8 cellular contexts compared by ENCODE assay signal in the genomic region with DNA sequence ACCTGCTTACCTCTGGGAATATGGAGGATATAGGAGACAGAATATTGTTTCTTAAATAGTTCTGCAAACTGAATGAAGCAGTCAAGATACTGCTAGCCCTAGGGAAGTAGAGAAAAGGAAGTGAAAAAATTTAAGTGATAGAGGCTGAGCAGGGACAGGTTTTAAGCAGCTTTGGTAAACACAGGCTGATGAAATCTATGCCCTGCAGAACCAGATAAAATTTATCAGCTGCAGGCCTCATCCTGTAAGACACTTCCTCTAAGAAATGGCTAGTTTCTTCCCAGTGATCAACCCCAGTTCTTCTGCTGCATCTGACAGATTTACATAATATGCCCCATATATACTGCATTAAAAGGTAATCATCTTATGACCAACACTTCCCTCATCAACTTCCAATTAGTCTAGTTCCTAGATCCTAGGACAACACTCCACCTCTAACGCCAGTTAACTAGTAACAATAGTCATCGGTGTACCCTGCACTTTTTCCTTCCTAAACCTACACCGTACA. TPM values are rescaled to one million over a fixed set of nuclear protein-coding genes. Genes with fewer than 3 reads are reported as not detected.
DNase-seq lines count a peak whose midpoint lies in the region; ATAC-seq, FAIRE-seq and TF ChIP-seq lines count a peak whose summit lies in the region.

No MANE protein-coding gene starts in this region.

- 86% methylated on average over 3 of the region's 3 CpGs; no CpG with 5 or more reads in 1 of the 2 experiments for WGBS in H1 (ENCODE audit: extremely low coverage in 1 of 2, insufficient coverage in 1 of 2, insufficient read length in 1 of 2, insufficient replicate concordance in 2 of 2, low coverage in 1 of 2, low lambda C conversion rate in 2 of 2, missing lambda C conversion rate in 1 of 2), 2 experiments

- H2AK5ac ChIP-seq in H1 (ENCODE audit: low read depth, low read length), result no peak overlapping the region; the same call in 1 of the 2 replicates

- H3K56ac ChIP-seq in H1 (replicated peaks; ENCODE audit: insufficient read length, low read depth, low read length), result no peak overlapping the region

- TF ChIP-seq CTCF in PC-9 (conservative IDR thresholded peaks at IDR 0.05), result no peak
- TF ChIP-seq CTCF in H1 (IDR thresholded peaks at IDR 0.05; ENCODE audit: control extremely low read depth in 1 of 3, insufficient read depth in 1 of 3, low read depth in 1 of 3, low read length in 3 of 3), result no peak
- TF ChIP-seq CTCF in foreskin fibroblast (IDR thresholded peaks at IDR 0.05; ENCODE audit: low read depth, low read length), result no peak

- no peak for TF ChIP-seq POLR2A in H1 (IDR thresholded peaks at IDR 0.05; ENCODE audit: control extremely low read depth in 1 of 2, low read depth in 2 of 2, low read length in 2 of 2)
- no peak for TF ChIP-seq POLR2A in H54 (IDR thresholded peaks at IDR 0.05; ENCODE audit: low read depth, low read length)

- peaks cover 31% of the 10 kb centered on the region for H3K4me1 ChIP-seq in PC-9 (replicated peaks; ENCODE audit: insufficient read depth)
- H3K4me1 ChIP-seq in H1 (replicated peaks in 1 of 4; ENCODE audit: control insufficient read depth in 3 of 4, insufficient read depth in 4 of 4, low read length in 3 of 4), result peaks cover 0 to 13% (median 5%) of the 10 kb centered on the region in 4 experiments; a peak in 5 of 7 replicates

- H2BK12ac ChIP-seq in H1 (ENCODE audit: low read depth, low read length), result peak overlapping the region; percentile 69; the same call in 1 of the 2 replicates

- FAIRE-seq in H1 (lab: Jason Lieb, UNC) (no peak), H54 (lab: Jason Lieb, UNC) (no peak)

- DNase-seq in GF-D8 (lab: John Stamatoyannopoulos, UW), result peak; percentile 93
- peak in 1 of 2 experiments; percentile 2 for DNase-seq in PC-9
- no peak for DNase-seq in H1 (ENCODE audit: low read depth in 1 of 2, low spot score in 2 of 2)
- DNase-seq in pons (ENCODE audit: low spot score), result peak; percentile 52
- DNase-seq in H54 (ENCODE audit: insufficient read length, low spot score), result no peak
- no peak for DNase-seq in foreskin fibroblast
- no peak for DNase-seq in glomerular visceral epithelial cell (ENCODE audit: extremely low spot score)

- H3K9me3 ChIP-seq in PC-9 (ENCODE audit: insufficient read depth, low read depth) (no peaks in the 10 kb centered on the region), H1 (ENCODE audit: insufficient read depth in 2 of 2, low read depth in 1 of 2, low read length in 1 of 2) (no peaks in the 10 kb centered on the region; a peak in 1 of 4 replicates)

- POLR2A ChIA-PET in PC-9 (lab: Charles Lee; ENCODE audit: unreplicated experiment) (no interaction called here), H1 (lab: Charles Lee; ENCODE audit: partially characterized antibody) (interaction anchor here (1.2 to 5.3 kb wide), 8 partner anchors 9 to 140 kb away, joined by 3 to 161 read pairs (median 8); a partner anchor contains a TSS)

- H2BK15ac ChIP-seq in H1 (ENCODE audit: low read length), result peak overlapping the region; percentile 4; the same call in 1 of the 2 replicates

- H3K27ac ChIP-seq in PC-9 (no peak overlapping the region), H1 (ENCODE audit: low read depth, low read length) (peak overlapping the region; percentile 70)

- peak overlapping the region; percentile 85 for H3K4me2 ChIP-seq in PC-9
- H3K4me2 ChIP-seq in H1 (ENCODE audit: insufficient read depth in 1 of 2, low read depth in 2 of 2, low read length in 2 of 2), result peak overlapping the region; percentile 70 to 98

- H2AFZ ChIP-seq in PC-9 (no peak overlapping the region), H1 (ENCODE audit: low read length) (no peak overlapping the region)

- H3K4ac ChIP-seq in H1 (replicated peaks; ENCODE audit: insufficient read length, low read depth, low read length), result no peak overlapping the region

- no TSS peak for BruUV-seq in PC-9 (replicated peaks; lab: Mats Ljungman, UMichigan)

- H4K5ac ChIP-seq in H1 (ENCODE audit: insufficient read length, low read depth, low read length), result no peak overlapping the region

- no peaks in the 10 kb centered on the region for H3K79me1 ChIP-seq in H1 (ENCODE audit: low read depth, low read length)

- H3K27me3 ChIP-seq in PC-9 (ENCODE audit: insufficient read depth, low read depth) (no peaks in the 10 kb centered on the region), H1 (replicated peaks in 1 of 4; ENCODE audit: control insufficient read depth in 3 of 4, extremely low read depth in 1 of 4, insufficient read depth in 3 of 4, low read length in 3 of 4) (no peaks in the 10 kb centered on the region)

- peak overlapping the region in 2 of 4 experiments; percentile 64 to 79; a peak in 4 of 7 replicates for H3K9ac ChIP-seq in H1 (replicated peaks in 1 of 4; ENCODE audit: extremely low read depth in 1 of 4, low read depth in 3 of 4, low read length in 3 of 4)

- intact Hi-C loops in PC-9 (cut with micrococcal nuclease; ENCODE audit: unreplicated experiment), result loop anchor here (1.0 kb wide), 2 partner anchors 26 to 63 kb away; a partner anchor contains a TSS

- H3K23ac ChIP-seq in H1 (ENCODE audit: insufficient read length), result no peak overlapping the region

- no peak overlapping the region for H2BK20ac ChIP-seq in H1 (ENCODE audit: low read length)

- peaks cover 12% of the 10 kb centered on the region for H3K23me2 ChIP-seq in H1 (ENCODE audit: low read depth, low read length)

- no peak for ATAC-seq in GM18517 (IDR thresholded peaks at IDR 0.05; ENCODE audit: unreplicated experiment)

- no peak for TF ChIP-seq RAD21 in H1 (IDR thresholded peaks at IDR 0.05 in 1 of 2, conservative IDR thresholded peaks at IDR 0.05 in 1 of 2; ENCODE audit: low read depth in 2 of 2, low read length in 2 of 2)

- H4K91ac ChIP-seq in H1 (replicated peaks; ENCODE audit: insufficient read length, low read length), result no peak overlapping the region

- H3K36me3 ChIP-seq in PC-9 (ENCODE audit: low read depth), result 0 out of 2 replicates have a peak, but pooled peaks cover 3% of the 10 kb centered on the region
- peaks cover 7 to 15% (median 13%) of the 10 kb centered on the region in 4 experiments for H3K36me3 ChIP-seq in H1 (ENCODE audit: control insufficient read depth in 2 of 4, insufficient read depth in 4 of 4, low read length in 3 of 4)

- no peak for TF ChIP-seq EP300 in H1 (IDR thresholded peaks at IDR 0.05; ENCODE audit: borderline replicate concordance in 1 of 2, low read depth in 2 of 2, low read length in 2 of 2)

- H2BK5ac ChIP-seq in H1 (ENCODE audit: low read depth, low read length), result no peak overlapping the region

- H4K20me1 ChIP-seq in PC-9 (ENCODE audit: insufficient read depth) (no peaks in the 10 kb centered on the region), H1 (replicated peaks in 1 of 2; ENCODE audit: control insufficient read depth in 1 of 2, insufficient read depth in 2 of 2, low read length in 2 of 2) (peaks cover 0 to 2% of the 10 kb centered on the region in 2 experiments)

- no peak overlapping the region; the same call in 1 of the 2 replicates for H3K4me3 ChIP-seq in PC-9
- peak overlapping the region in 3 of 4 experiments; percentile 26 to 59 (median 39); a peak in 4 of 8 replicates for H3K4me3 ChIP-seq in H1 (ENCODE audit: extremely low read depth in 1 of 4, insufficient read depth in 2 of 4, low read depth in 3 of 4, low read length in 4 of 4)
- no peak overlapping the region for H3K4me3 ChIP-seq in foreskin fibroblast (ENCODE audit: low read depth in 1 of 2, low read length in 2 of 2)

- H2BK120ac ChIP-seq in H1 (replicated peaks; ENCODE audit: low read depth, low read length), result no peak overlapping the region

- H3F3A ChIP-seq in PC-9 (ENCODE audit: insufficient read depth, low read depth), result peaks cover 22% of the 10 kb centered on the region

- H4K8ac ChIP-seq in H1 (ENCODE audit: extremely low read depth, insufficient read depth, low read length), result no peak overlapping the region

- no peak overlapping the region for H3K18ac ChIP-seq in H1 (ENCODE audit: extremely low read depth, low read length)

- H3K79me2 ChIP-seq in PC-9 (ENCODE audit: low read depth) (peaks cover 6% of the 10 kb centered on the region; the same call in 1 of the 2 replicates), H1 (ENCODE audit: control insufficient read depth in 1 of 2, insufficient read depth in 2 of 2, low read length in 2 of 2) (peaks cover 0 to 10% of the 10 kb centered on the region in 2 experiments; a peak in 1 of 4 replicates)

- no peak overlapping the region for H3K14ac ChIP-seq in H1 (ENCODE audit: insufficient read length)

- no peaks in the 10 kb centered on the region for H3K9me2 ChIP-seq in PC-9 (ENCODE audit: insufficient read depth)

- CTCF ChIA-PET in PC-9 (lab: Charles Lee), result no interaction called here
- CTCF ChIA-PET in H1 (lab: Charles Lee; ENCODE audit: partially characterized antibody), result interaction anchor here (0.6 to 3.2 kb wide), 19 partner anchors 9 to 163 kb away, joined by 3 to 21 read pairs (median 4); a partner anchor contains a TSS

RNA-seq across cellular contexts. Expression of a gene that starts 1.3 kb away (rescaled TPM):
- 46.1 and 52.2 TPM in 2 replicates for total RNA-seq in PC-9 (2021)
- 85.1 and 86.9 TPM in 2 replicates for total RNA-seq in H1 (2021; fragmentation: NEBNext Ultra II Directional; extraction: Animal tissue kit (Norgen Biotek cat#: 25700))
- polyA plus RNA-seq in H1 (2011; rRNA removed), result 165 and 174 TPM in 2 replicates
- polyA plus RNA-seq in H1 (2011; cell fraction: cytosol; rRNA removed), result 109 TPM
- 167 TPM for polyA plus RNA-seq in H1 (2011; cell fraction: nucleus; rRNA removed)
- polyA plus RNA-seq in H1 (2012, experiment 1 of 2), result 58.5 to 85.3 TPM (median 79.3 TPM) in 4 replicates
- 88.6 TPM for polyA plus RNA-seq in H1 (2012, experiment 2 of 2)
- polyA plus RNA-seq in H1 (2013, experiment 1 of 2), result 133 TPM
- polyA plus RNA-seq in H1 (2013, experiment 2 of 2), result 120 TPM
- polyA minus RNA-seq in H1 (2011; rRNA and poly(A)+ RNA removed), result 180 and 199 TPM in 2 replicates
- polyA minus RNA-seq in H1 (2011; cell fraction: cytosol; rRNA and poly(A)+ RNA removed), result 107 TPM
- polyA minus RNA-seq in H1 (2011; cell fraction: nucleus; rRNA and poly(A)+ RNA removed), result 81.1 TPM

RNA-seq across cellular contexts. Expression of a gene that starts 8.7 kb away (rescaled TPM):
- total RNA-seq in PC-9 (2021), result 4.4 and 6.5 TPM in 2 replicates
- 11.2 and 12.5 TPM in 2 replicates for total RNA-seq in H1 (2021; fragmentation: NEBNext Ultra II Directional; extraction: Animal tissue kit (Norgen Biotek cat#: 25700))
- polyA plus RNA-seq in H1 (2011; rRNA removed), result 4.0 and 5.1 TPM in 2 replicates
- 4.3 TPM for polyA plus RNA-seq in H1 (2011; cell fraction: cytosol; rRNA removed)
- polyA plus RNA-seq in H1 (2011; cell fraction: nucleus; rRNA removed), result 7.6 TPM
- polyA plus RNA-seq in H1 (2012, experiment 1 of 2), result 4.6 to 7.7 TPM (median 5.1 TPM) in 4 replicates
- polyA plus RNA-seq in H1 (2012, experiment 2 of 2), result 3.7 TPM
- 4.2 TPM for polyA plus RNA-seq in H1 (2013, experiment 1 of 2)
- polyA plus RNA-seq in H1 (2013, experiment 2 of 2), result 3.9 TPM
- 10.7 and 15.3 TPM in 2 replicates for polyA minus RNA-seq in H1 (2011; rRNA and poly(A)+ RNA removed)
- polyA minus RNA-seq in H1 (2011; cell fraction: cytosol; rRNA and poly(A)+ RNA removed), result 7.1 TPM
- 34.0 TPM for polyA minus RNA-seq in H1 (2011; cell fraction: nucleus; rRNA and poly(A)+ RNA removed)

RNA-seq across cellular contexts. Expression of a gene that starts 10.4 kb away (rescaled TPM):
- total RNA-seq in PC-9 (2021), result 3,423 and 4,460 TPM in 2 replicates
- total RNA-seq in H1 (2021; fragmentation: NEBNext Ultra II Directional; extraction: Animal tissue kit (Norgen Biotek cat#: 25700)), result 4,440 and 4,619 TPM in 2 replicates
- 10,552 and 16,488 TPM in 2 replicates for polyA plus RNA-seq in H1 (2011; rRNA removed)
- polyA plus RNA-seq in H1 (2011; cell fraction: cytosol; rRNA removed), result 15,274 TPM
- polyA plus RNA-seq in H1 (2011; cell fraction: nucleus; rRNA removed), result 5,028 TPM
- 8,984 to 12,435 TPM (median 10,789 TPM) in 4 replicates for polyA plus RNA-seq in H1 (2012, experiment 1 of 2)
- 8,788 TPM for polyA plus RNA-seq in H1 (2012, experiment 2 of 2)
- polyA plus RNA-seq in H1 (2013, experiment 1 of 2), result 16,458 TPM
- polyA plus RNA-seq in H1 (2013, experiment 2 of 2), result 15,195 TPM
- 1,518 and 2,159 TPM in 2 replicates for polyA minus RNA-seq in H1 (2011; rRNA and poly(A)+ RNA removed)
- polyA minus RNA-seq in H1 (2011; cell fraction: cytosol; rRNA and poly(A)+ RNA removed), result 1,097 TPM
- polyA minus RNA-seq in H1 (2011; cell fraction: nucleus; rRNA and poly(A)+ RNA removed), result 1,566 TPM

RNA-seq across cellular contexts. Expression of a gene that starts 22.4 kb away (rescaled TPM):
- total RNA-seq in PC-9 (2021), result 120 and 159 TPM in 2 replicates
- total RNA-seq in H1 (2021; fragmentation: NEBNext Ultra II Directional; extraction: Animal tissue kit (Norgen Biotek cat#: 25700)), result 237 and 242 TPM in 2 replicates
- 100 and 159 TPM in 2 replicates for polyA plus RNA-seq in H1 (2011; rRNA removed)
- 270 TPM for polyA plus RNA-seq in H1 (2011; cell fraction: cytosol; rRNA removed)
- 92.3 TPM for polyA plus RNA-seq in H1 (2011; cell fraction: nucleus; rRNA removed)
- polyA plus RNA-seq in H1 (2012, experiment 1 of 2), result 246 to 284 TPM (median 256 TPM) in 4 replicates
- 222 TPM for polyA plus RNA-seq in H1 (2012, experiment 2 of 2)
- 251 TPM for polyA plus RNA-seq in H1 (2013, experiment 1 of 2)
- polyA plus RNA-seq in H1 (2013, experiment 2 of 2), result 249 TPM
- 112 and 145 TPM in 2 replicates for polyA minus RNA-seq in H1 (2011; rRNA and poly(A)+ RNA removed)
- 102 TPM for polyA minus RNA-seq in H1 (2011; cell fraction: cytosol; rRNA and poly(A)+ RNA removed)
- polyA minus RNA-seq in H1 (2011; cell fraction: nucleus; rRNA and poly(A)+ RNA removed), result 72.8 TPM

RNA-seq across cellular contexts. Expression of a gene that starts 25.6 kb away (rescaled TPM):
- 120 and 121 TPM in 2 replicates for total RNA-seq in PC-9 (2021)
- 162 and 163 TPM in 2 replicates for total RNA-seq in H1 (2021; fragmentation: NEBNext Ultra II Directional; extraction: Animal tissue kit (Norgen Biotek cat#: 25700))
- 146 and 202 TPM in 2 replicates for polyA plus RNA-seq in H1 (2011; rRNA removed)
- 203 TPM for polyA plus RNA-seq in H1 (2011; cell fraction: cytosol; rRNA removed)
- polyA plus RNA-seq in H1 (2011; cell fraction: nucleus; rRNA removed), result 101 TPM
- 157 to 234 TPM (median 189 TPM) in 4 replicates for polyA plus RNA-seq in H1 (2012, experiment 1 of 2)
- polyA plus RNA-seq in H1 (2012, experiment 2 of 2), result 181 TPM
- polyA plus RNA-seq in H1 (2013, experiment 1 of 2), result 142 TPM
- 154 TPM for polyA plus RNA-seq in H1 (2013, experiment 2 of 2)
- 25.3 and 42.8 TPM in 2 replicates for polyA minus RNA-seq in H1 (2011; rRNA and poly(A)+ RNA removed)
- polyA minus RNA-seq in H1 (2011; cell fraction: cytosol; rRNA and poly(A)+ RNA removed), result 43.2 TPM
- 35.9 TPM for polyA minus RNA-seq in H1 (2011; cell fraction: nucleus; rRNA and poly(A)+ RNA removed)

Comparison
In these comparisons a context has a peak if more than half of its experiments do, and no peak if none do; other contexts are left out.
1. DNase-seq: peak in GF-D8 (single experiment) and pons (single experiment); none in H1 (0 of 2), H54 (single experiment), foreskin fibroblast (0 of 2) and glomerular visceral epithelial cell (single experiment).
2. H3K4me3 ChIP-seq: peak in H1 (3 of 4); none in PC-9 (single experiment) and foreskin fibroblast (0 of 2).